Comparison of ENCODE assay signal across 24 cellular contexts in genomic region chr4:162485486-162485885, GRCh38.
DNase-seq lines count a peak whose midpoint lies in the region; ATAC-seq, FAIRE-seq and TF ChIP-seq lines count a peak whose summit lies in the region.
"Had no signal": no experiment of that assay in that cellular context is flagged by ENCODE, and none has a peak within 500 bp of the region (broad histone marks: within the 10 kb centered on the region; RNA-seq: fewer than 3 reads in every experiment).

No MANE protein-coding gene starts in this region.

- no peak overlapping the region for H3K27ac ChIP-seq in SK-N-SH (ENCODE audit: low read depth in 2 of 2, low read length in 1 of 2)
- no peak overlapping the region for H3K27ac ChIP-seq in RWPE2 (ENCODE audit: poor library complexity, severe bottlenecking)
- no peak overlapping the region for H3K27ac ChIP-seq in foreskin keratinocyte
- no peak overlapping the region for H3K27ac ChIP-seq in pancreas
- no peak overlapping the region for H3K27ac ChIP-seq in tibial artery
- H3K27ac ChIP-seq: 22Rv1; adrenal gland; BLaER1 treated with 17β-estradiol and CSF1 and Interleukin-3, amounts not matched to agents 10 nM and 100 nM; suprapubic skin had no signal

- TF ChIP-seq CTCF in SK-N-SH (IDR thresholded peaks at IDR 0.05) (no peak), RWPE2 (IDR thresholded peaks at IDR 0.05; ENCODE audit: poor library complexity, severe bottlenecking) (no peak), foreskin keratinocyte (conservative IDR thresholded peaks at IDR 0.05) (no peak), pancreas (IDR thresholded peaks at IDR 0.05) (no peak), tibial artery (IDR thresholded peaks at IDR 0.05) (no peak)

- TF ChIP-seq EP300 in SK-N-SH (IDR thresholded peaks at IDR 0.05; ENCODE audit: borderline replicate concordance in 1 of 2, low read depth in 1 of 2, low read length in 1 of 2) = no peak

- no peaks in the 10 kb centered on the region for H3K36me3 ChIP-seq in SK-N-SH (replicated peaks in 1 of 2; ENCODE audit: control insufficient read depth in 1 of 2, insufficient read depth in 2 of 2, low read length in 1 of 2)
- no peaks in the 10 kb centered on the region for H3K36me3 ChIP-seq in RWPE2 (ENCODE audit: low read depth)
- H3K36me3 ChIP-seq in pancreas = no peaks in the 10 kb centered on the region
- no peaks in the 10 kb centered on the region for H3K36me3 ChIP-seq in tibial artery
- H3K36me3 ChIP-seq: adrenal gland; BLaER1 treated with 17β-estradiol and CSF1 and Interleukin-3, amounts not matched to agents 10 nM and 100 nM; suprapubic skin had no signal

- no peaks in the 10 kb centered on the region for H3K9me3 ChIP-seq in SK-N-SH
- no peaks in the 10 kb centered on the region for H3K9me3 ChIP-seq in RWPE2 (ENCODE audit: severe bottlenecking)
- H3K9me3 ChIP-seq in pancreas = no peaks in the 10 kb centered on the region
- no peaks in the 10 kb centered on the region for H3K9me3 ChIP-seq in tibial artery
- H3K9me3 ChIP-seq: adrenal gland, suprapubic skin had no signal

- intact Hi-C loops in pancreas (cut with DNase I) (no loop called here), tibial artery (cut with DNase I; ENCODE audit: low total_unique reads) (no loop called here)

- H2AFZ ChIP-seq in SK-N-SH (ENCODE audit: low read depth) = no peak overlapping the region

- CTCF ChIA-PET in SK-N-SH (lab: Yijun Ruan, JAX) = interaction anchor here (1.1 kb wide), 1 partner anchor 12 kb away, joined by 3 read pairs; no protein-coding TSS in a partner anchor

- no peaks in the 10 kb centered on the region for H4K20me1 ChIP-seq in SK-N-SH (ENCODE audit: insufficient read depth)
- H4K20me1 ChIP-seq: BLaER1 treated with 17β-estradiol and CSF1 and Interleukin-3, amounts not matched to agents 10 nM and 100 nM had no signal

- POLR2A ChIA-PET in SK-N-SH (lab: Yijun Ruan, JAX) = no interaction called here

- no peaks in the 10 kb centered on the region for H3F3A ChIP-seq in SK-N-SH (replicated peaks; ENCODE audit: insufficient read depth)

- H3K27me3 ChIP-seq in SK-N-SH (ENCODE audit: insufficient read depth) (no peaks in the 10 kb centered on the region), RWPE2 (ENCODE audit: insufficient read depth, poor library complexity, severe bottlenecking) (no peaks in the 10 kb centered on the region), foreskin keratinocyte (no peaks in the 10 kb centered on the region), pancreas (peaks cover 0 to 2% (median 0%) of the 10 kb centered on the region in 4 donors), tibial artery (no peaks in the 10 kb centered on the region)
- H3K27me3 ChIP-seq: adrenal gland; BLaER1 treated with 17β-estradiol and CSF1 and Interleukin-3, amounts not matched to agents 10 nM and 100 nM; suprapubic skin had no signal

- DNase-seq in SK-N-SH (no peak), RWPE2 (ENCODE audit: low spot score) (no peak), foreskin keratinocyte (peak; percentile 15 to 46), pancreas (no peak), SHP77 treated with DMSO at 0.1 percent for 48 hours (lab: John Stamatoyannopoulos, UW) (no peak), tibial artery (no peak)
- DNase-seq: activated CD4-positive, alpha-beta T cell treated with anti-CD3 and anti-CD28 coated beads for 4 hours; activated effector memory CD4-positive, alpha-beta T cell treated with Interleukin-2 at 50 U/mL for 16 hours; adrenal gland; effector memory CD8-positive, alpha-beta T cell; hippocampal formation; kidney; NCI-H1092; NCI-H2081; NCI-H524 treated with DMSO at 0.1 percent for 48 hours; small intestine; stimulated activated CD4-positive, alpha-beta T cell treated with anti-CD3 and anti-CD28 coated beads, Interleukin-4, amount 100 ng/mL, for 4 hours had no signal

- no peak overlapping the region for H3K9ac ChIP-seq in SK-N-SH
- H3K9ac ChIP-seq: BLaER1 treated with 17β-estradiol and CSF1 and Interleukin-3, amounts not matched to agents 10 nM and 100 nM had no signal

- 47% methylated on average over 6 of the region's 6 CpGs for WGBS in SK-N-SH (ENCODE audit: low lambda C conversion rate)
- 76 to 90% methylated on average over 6 of the region's 6 CpGs for WGBS in pancreas, 2 donors

- TF ChIP-seq RAD21 in SK-N-SH (IDR thresholded peaks at IDR 0.05; ENCODE audit: low read length) = no peak

- FAIRE-seq in pancreas (lab: Jason Lieb, UNC) = no peak
- FAIRE-seq: GM18507, H1, kidney, small intestine had no signal

- no peak overlapping the region for H3K4me2 ChIP-seq in SK-N-SH
- H3K4me2 ChIP-seq: BLaER1 treated with 17β-estradiol and CSF1 and Interleukin-3, amounts not matched to agents 10 nM and 100 nM had no signal

- H3K9me2 ChIP-seq in SK-N-SH = no peaks in the 10 kb centered on the region

- ATAC-seq in SK-N-SH treated with all-trans-retinoic acid at 6 μM for 48 hours = no peak
- ATAC-seq in RWPE2 (ENCODE audit: low read depth) = peak; percentile 79
- peak; percentile 86 for ATAC-seq in foreskin keratinocyte
- no peak for ATAC-seq in pancreas
- ATAC-seq in GM18502 (IDR thresholded peaks at IDR 0.05; ENCODE audit: poor library complexity, unreplicated experiment) = no peak
- ATAC-seq: effector memory CD8-positive, alpha-beta T cell had no signal

- no peaks in the 10 kb centered on the region; a peak in 1 of 4 replicates for H3K4me1 ChIP-seq in SK-N-SH (ENCODE audit: control insufficient read depth in 1 of 2, insufficient read depth in 2 of 2, low read depth in 1 of 2, low read length in 1 of 2)
- no peaks in the 10 kb centered on the region for H3K4me1 ChIP-seq in RWPE2 (ENCODE audit: insufficient read depth, poor library complexity, severe bottlenecking)
- no peaks in the 10 kb centered on the region for H3K4me1 ChIP-seq in foreskin keratinocyte
- H3K4me1 ChIP-seq in pancreas = no peaks in the 10 kb centered on the region
- H3K4me1 ChIP-seq in tibial artery = no peaks in the 10 kb centered on the region
- H3K4me1 ChIP-seq: adrenal gland; BLaER1 treated with 17β-estradiol and CSF1 and Interleukin-3, amounts not matched to agents 10 nM and 100 nM; suprapubic skin had no signal

- H3K4me3 ChIP-seq in SK-N-SH (ENCODE audit: low read depth in 2 of 2, low read length in 1 of 2) = no peak overlapping the region
- H3K4me3 ChIP-seq in RWPE2 (ENCODE audit: severe bottlenecking) = no peak overlapping the region
- H3K4me3 ChIP-seq in pancreas = no peak overlapping the region
- no peak overlapping the region for H3K4me3 ChIP-seq in tibial artery
- H3K4me3 ChIP-seq: adrenal gland; BLaER1 treated with 17β-estradiol and CSF1 and Interleukin-3, amounts not matched to agents 10 nM and 100 nM; suprapubic skin had no signal

- H3K79me2 ChIP-seq in SK-N-SH (ENCODE audit: insufficient read depth) = no peaks in the 10 kb centered on the region

TF ChIP-seq in SK-N-SH, 30 proteins besides CTCF, POLR2A, EP300 and RAD21:
- TF ChIP-seq MXI1 (IDR thresholded peaks at IDR 0.05; ENCODE audit: low read depth, low read length) (no peak), EZH2phosphoT487 (IDR thresholded peaks at IDR 0.05; ENCODE audit: borderline replicate concordance, low read depth) (no peak), NRF1 (IDR thresholded peaks at IDR 0.05; ENCODE audit: low read depth, low read length) (no peak), MAX (IDR thresholded peaks at IDR 0.05; ENCODE audit: low read depth) (no peak), YY1 (IDR thresholded peaks at IDR 0.05; ENCODE audit: low read depth) (no peak), FOSL2 (IDR thresholded peaks at IDR 0.05; ENCODE audit: borderline replicate concordance, low read depth) (peak; percentile 6; the same call in 1 of the 2 replicates), GABPA (IDR thresholded peaks at IDR 0.05; ENCODE audit: low read depth) (no peak), MEF2A (IDR thresholded peaks at IDR 0.05; ENCODE audit: borderline replicate concordance, low read depth) (no peak)

TF ChIP-seq in SK-N-SH treated with all-trans-retinoic acid at 6 μM for 48 hours, 23 proteins besides CTCF, POLR2A, EP300 and RAD21:
- no peak for TF ChIP-seq PATZ1 (CRISPR knock-in tag; IDR thresholded peaks at IDR 0.05; ENCODE audit: borderline replicate concordance)
TF ChIP-seq in SK-N-SH treated with all-trans-retinoic acid at 6 μM for 48 hours: peak in this region for 0.

Comparison
In these comparisons a context has a peak if more than half of its experiments do, and no peak if none do; other contexts are left out.
1. DNase-seq: peak in foreskin keratinocyte (2 of 2); none in SK-N-SH (single experiment), RWPE2 (single experiment), pancreas (0 of 6), SHP77 treated with DMSO at 0.1 percent for 48 hours (single experiment) and tibial artery (0 of 2).
2. ATAC-seq: peak in RWPE2 (single experiment) and foreskin keratinocyte (single experiment); none in SK-N-SH treated with all-trans-retinoic acid at 6 μM for 48 hours (single experiment), pancreas (0 of 4) and GM18502 (single experiment).